18 cellular contexts compared by ENCODE assay signal in the genomic region with DNA sequence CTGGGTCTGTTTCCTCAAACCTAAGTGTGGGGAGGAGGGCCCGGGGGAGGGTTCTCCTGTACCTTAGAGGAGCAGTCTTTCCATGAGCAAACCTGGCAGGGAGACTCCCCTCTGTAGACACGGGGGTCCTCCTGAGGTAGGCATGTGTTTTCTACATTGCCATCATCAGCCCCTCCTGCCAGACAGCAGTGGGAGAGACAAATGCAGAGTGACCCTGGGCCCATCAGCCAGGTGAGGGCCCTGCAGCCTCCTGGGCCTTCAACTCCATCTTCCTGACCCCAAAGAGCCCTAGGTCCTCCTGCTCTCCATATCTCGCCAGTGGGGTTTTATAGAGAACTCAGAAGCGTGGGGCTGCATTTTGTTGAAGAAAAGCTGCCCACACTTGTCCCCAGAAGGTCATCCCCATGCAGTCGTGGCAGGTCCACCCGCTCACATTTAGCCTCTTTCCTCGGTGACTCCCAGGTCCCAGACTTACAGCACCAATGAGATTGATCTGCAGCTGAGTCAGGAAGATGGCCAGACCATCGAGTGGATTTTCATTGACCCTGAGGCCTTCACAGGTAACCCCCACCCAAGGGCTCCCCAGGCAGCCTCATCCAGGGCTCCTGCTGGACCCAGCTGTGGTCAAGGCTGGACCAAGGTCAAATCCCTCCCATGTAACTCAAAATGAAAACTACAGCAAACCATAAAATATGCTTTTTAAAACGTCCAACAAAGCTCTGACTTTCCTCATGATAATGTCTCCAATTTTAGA. TPM values are rescaled to one million over a fixed set of nuclear protein-coding genes. Genes with fewer than 3 reads are reported as not detected.
DNase-seq lines count a peak whose midpoint lies in the region; ATAC-seq and TF ChIP-seq lines count a peak whose summit lies in the region.
"Had no signal": no experiment of that assay in that cellular context is flagged by ENCODE, and none has a peak within 500 bp of the region (broad histone marks: within the 10 kb centered on the region; RNA-seq: fewer than 3 reads in every experiment).

No MANE protein-coding gene starts in this region.

- H3K4me2 ChIP-seq in BLaER1 treated with 17β-estradiol and CSF1 and Interleukin-3, amounts not matched to agents 10 nM and 100 nM, result peak overlapping the region in 8 of 11 experiments; percentile 15 to 83 (median 48); a peak in 12 of 22 replicates
- no peak overlapping the region for H3K4me2 ChIP-seq in DND-41 (ENCODE audit: insufficient read depth, low read length)

- H3K9ac ChIP-seq in BLaER1 treated with 17β-estradiol and CSF1 and Interleukin-3, amounts not matched to agents 10 nM and 100 nM, result no peak overlapping the region
- no peak overlapping the region for H3K9ac ChIP-seq in DND-41 (ENCODE audit: low read depth, low read length)
- H3K9ac ChIP-seq: GM23248 had no signal

- peaks cover 13 to 62% (median 43%) of the 10 kb centered on the region in 11 experiments; a peak in 20 of 22 replicates for H4K20me1 ChIP-seq in BLaER1 treated with 17β-estradiol and CSF1 and Interleukin-3, amounts not matched to agents 10 nM and 100 nM
- peaks cover 36% of the 10 kb centered on the region for H4K20me1 ChIP-seq in DND-41 (ENCODE audit: insufficient read depth, low read length)

- 0 out of 3 replicates have a peak, but pooled peaks have one; percentile 2 for ATAC-seq in DND-41 (ENCODE audit: insufficient read depth, low read depth)
- ATAC-seq in mucosa of descending colon, result no peak
- ATAC-seq in HG03442 (IDR thresholded peaks at IDR 0.05; ENCODE audit: unreplicated experiment), result no peak

- DNase-seq in DND-41, result no peak
- peak; percentile 62 for DNase-seq in coronary artery (ENCODE audit: low spot score)
- peak; percentile 58 for DNase-seq in posterior vena cava (ENCODE audit: low spot score)
- no peak for DNase-seq in mucosa of descending colon
- no peak for DNase-seq in inferior parietal cortex (ENCODE audit: extremely low spot score)
- DNase-seq: Caco-2, DMS53, GM23248, KG1, NCI-H1417 treated with DMSO at 0.1 percent for 48 hours, NCI-H1930, NCI-H2171, NCI-H748 treated with DMSO at 0.1 percent for 48 hours, RPMI8226 had no signal

- peaks cover 9 to 45% (median 25%) of the 10 kb centered on the region in 11 experiments; a peak in 21 of 22 replicates for H3K36me3 ChIP-seq in BLaER1 treated with 17β-estradiol and CSF1 and Interleukin-3, amounts not matched to agents 10 nM and 100 nM
- H3K36me3 ChIP-seq in DND-41 (ENCODE audit: insufficient read depth, low read length), result peaks cover 19% of the 10 kb centered on the region
- H3K36me3 ChIP-seq in mucosa of descending colon (ENCODE audit: low read depth), result no peaks in the 10 kb centered on the region

- no peak overlapping the region for H3K27ac ChIP-seq in BLaER1 treated with 17β-estradiol and CSF1 and Interleukin-3, amounts not matched to agents 10 nM and 100 nM
- H3K27ac ChIP-seq in DND-41 (ENCODE audit: low read length), result no peak overlapping the region
- H3K27ac ChIP-seq in coronary artery, result no peak overlapping the region
- H3K27ac ChIP-seq: GM23248 had no signal

- intact Hi-C loops in posterior vena cava (cut with DNase I) (no loop called here), mucosa of descending colon (cut with DNase I, micrococcal nuclease) (no loop called here)

- peaks cover 0 to 5% (median 0%) of the 10 kb centered on the region in 11 experiments; a peak in 2 of 22 replicates for H3K9me3 ChIP-seq in BLaER1 treated with 17β-estradiol and CSF1 and Interleukin-3, amounts not matched to agents 10 nM and 100 nM (replicated peaks in 1 of 11)
- H3K9me3 ChIP-seq in DND-41 (ENCODE audit: insufficient read depth, low read length, severe bottlenecking), result no peaks in the 10 kb centered on the region
- no peaks in the 10 kb centered on the region for H3K9me3 ChIP-seq in mucosa of descending colon
- H3K9me3 ChIP-seq: Caco-2 had no signal

- H3K4me1 ChIP-seq in BLaER1 treated with 17β-estradiol and CSF1 and Interleukin-3, amounts not matched to agents 10 nM and 100 nM, result peaks cover 34 to 72% (median 50%) of the 10 kb centered on the region in 10 experiments
- H3K4me1 ChIP-seq in DND-41 (ENCODE audit: insufficient read depth, low read length) (0 out of 2 replicates have a peak, but pooled peaks cover 3% of the 10 kb centered on the region), mucosa of descending colon (ENCODE audit: low read depth) (no peaks in the 10 kb centered on the region)
- H3K4me1 ChIP-seq: Caco-2 had no signal

- H3K4me3 ChIP-seq in BLaER1 treated with 17β-estradiol and CSF1 and Interleukin-3, amounts not matched to agents 10 nM and 100 nM, result no peak overlapping the region
- H3K4me3 ChIP-seq in DND-41 (ENCODE audit: low read depth in 1 of 2, low read length in 2 of 2), result no peak overlapping the region
- no peak overlapping the region for H3K4me3 ChIP-seq in coronary artery
- H3K4me3 ChIP-seq in mucosa of descending colon, result no peak overlapping the region
- H3K4me3 ChIP-seq: GM23248 had no signal

- H2AFZ ChIP-seq in DND-41 (ENCODE audit: low read depth, low read length), result no peak overlapping the region
- H2AFZ ChIP-seq: GM23248 had no signal

- H3K27me3 ChIP-seq in BLaER1 treated with 17β-estradiol and CSF1 and Interleukin-3, amounts not matched to agents 10 nM and 100 nM, result no peaks in the 10 kb centered on the region
- H3K27me3 ChIP-seq in DND-41 (ENCODE audit: insufficient read depth, low read length, poor library complexity), result no peaks in the 10 kb centered on the region

- H3K79me2 ChIP-seq in DND-41 (ENCODE audit: insufficient read depth, low read length), result peaks cover 15% of the 10 kb centered on the region

- TF ChIP-seq CTCF in DND-41 (IDR thresholded peaks at IDR 0.05; ENCODE audit: borderline replicate concordance, extremely low read depth, low read length, poor library complexity, severe bottlenecking) (no peak), coronary artery (IDR thresholded peaks at IDR 0.05) (no peak), mucosa of descending colon (IDR thresholded peaks at IDR 0.05) (no peak)

RNA-seq across cellular contexts. Expression of gene CHRNG, which starts 2.6 kb away (rescaled TPM):
- total RNA-seq in posterior vena cava (not detected), mucosa of descending colon (not detected)
- total RNA-seq: A673, Caco-2, GM23248, NCI-H460 had no signal

RNA-seq across cellular contexts. Expression of gene TIGD1, which starts 8.2 kb away (rescaled TPM):
- total RNA-seq in posterior vena cava (1 to 10 TPM; 2.2 to 3.0 TPM), mucosa of descending colon (1 to 10 TPM; 4.1 to 5.6 (median 5.4) TPM)

RNA-seq across cellular contexts. Expression of gene EIF4E2, which starts 8.4 kb away (rescaled TPM):
- total RNA-seq in posterior vena cava, result 10 to 100 TPM; 49.1 to 49.6 TPM
- 100 to 1,000 TPM in 1 of 3 donors, 10 to 100 TPM in 2; 62.7 to 116 (median 90.9) TPM for total RNA-seq in mucosa of descending colon

RNA-seq across cellular contexts. Expression of gene CHRND, which starts 16.2 kb away (rescaled TPM):
- not detected for total RNA-seq in posterior vena cava
- not detected for total RNA-seq in mucosa of descending colon
- total RNA-seq: A673, Caco-2, GM23248 had no signal

RNA-seq across cellular contexts. Expression of gene PRSS56, which starts 21.9 kb away (rescaled TPM):
- total RNA-seq in posterior vena cava, result not detected
- total RNA-seq in mucosa of descending colon, result not detected
- total RNA-seq: A673, Caco-2, GM23248, NCI-H460 had no signal

Comparison
In these comparisons a context has a peak if more than half of its experiments do, and no peak if none do; other contexts are left out.
1. DNase-seq: peak in coronary artery (single experiment) and posterior vena cava (single experiment); none in DND-41 (single experiment), mucosa of descending colon (0 of 3) and inferior parietal cortex (single experiment).